1 cellular context compared by ENCODE assay signal in genomic region chr1:45574105-45574626, GRCh38.
TF ChIP-seq lines count a peak whose summit lies in the region.

No MANE protein-coding gene starts in this region.

TF ChIP-seq in K562, 482 proteins besides CTCF, POLR2A, EP300 and RAD21 (continued from another document):
- TF ChIP-seq, protein P1, sequence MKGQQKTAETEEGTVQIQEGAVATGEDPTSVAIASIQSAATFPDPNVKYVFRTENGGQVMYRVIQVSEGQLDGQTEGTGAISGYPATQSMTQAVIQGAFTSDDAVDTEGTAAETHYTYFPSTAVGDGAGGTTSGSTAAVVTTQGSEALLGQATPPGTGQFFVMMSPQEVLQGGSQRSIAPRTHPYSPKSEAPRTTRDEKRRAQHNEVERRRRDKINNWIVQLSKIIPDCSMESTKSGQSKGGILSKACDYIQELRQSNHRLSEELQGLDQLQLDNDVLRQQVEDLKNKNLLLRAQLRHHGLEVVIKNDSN (CRISPR knock-in tag; IDR thresholded peaks at IDR 0.05): 0 out of 2 replicates have a peak, but pooled peaks have one; percentile 8
- TF ChIP-seq SOX6 (IDR thresholded peaks at IDR 0.05) (peak; percentile 76), AFF4 (CRISPR knock-in tag; IDR thresholded peaks at IDR 0.05) (0 out of 2 replicates have a peak, but pooled peaks have one; percentile 55), KLF10 (CRISPR knock-in tag; IDR thresholded peaks at IDR 0.05) (no peak), BRD9 (IDR thresholded peaks at IDR 0.05; ENCODE audit: low read depth, partially characterized antibody) (peak; percentile 33), SIRT6 (IDR thresholded peaks at IDR 0.05; ENCODE audit: low read depth, low read length) (no peak), STAG1 (CRISPR knock-in tag; IDR thresholded peaks at IDR 0.05; ENCODE audit: borderline replicate concordance) (no peak), MIER1 (IDR thresholded peaks at IDR 0.05; ENCODE audit: low read depth) (no peak), ZNF232 (CRISPR knock-in tag; IDR thresholded peaks at IDR 0.05) (no peak), MCM7 (IDR thresholded peaks at IDR 0.05) (no peak), PHF20 (IDR thresholded peaks at IDR 0.05; ENCODE audit: partially characterized antibody) (no peak), RBM39 (optimal IDR thresholded peaks at IDR 0.05; ENCODE audit: low read depth, low read length) (no peak), SRF (CRISPR knock-in tag; IDR thresholded peaks at IDR 0.05) (no peak), ZBTB11 (CRISPR knock-in tag; IDR thresholded peaks at IDR 0.05) (0 out of 6 replicates have a peak, but pooled peaks of 1 of the 3 experiments have one; percentile 17), MAZ (CRISPR knock-in tag; conservative IDR thresholded peaks at IDR 0.05 in 1 of 2, IDR thresholded peaks at IDR 0.05 in 1 of 2) (0 out of 4 replicates have a peak, but pooled peaks have one; percentile 19 to 46), L3MBTL2 (IDR thresholded peaks at IDR 0.05) (peak; percentile 64), PCBP1 (IDR thresholded peaks at IDR 0.05; ENCODE audit: low read depth, low read length, poor library complexity, severe bottlenecking) (no peak), ELF2 (CRISPR knock-in tag; IDR thresholded peaks at IDR 0.05) (no peak), ATF1 (CRISPR knock-in tag; IDR thresholded peaks at IDR 0.05) (no peak), ATF1 (tag; IDR thresholded peaks at IDR 0.05) (peak; percentile 34), HMG20A (CRISPR knock-in tag; conservative IDR thresholded peaks at IDR 0.05) (no peak), POLR2AphosphoS5 (IDR thresholded peaks at IDR 0.05; ENCODE audit: control insufficient read depth, insufficient read depth, low read depth, low read length) (0 out of 2 replicates have a peak, but pooled peaks have one; percentile 39), CBFA2T2 (conservative IDR thresholded peaks at IDR 0.05) (peak; percentile 64; the same call in 1 of the 2 replicates), ILF3 (IDR thresholded peaks at IDR 0.05; ENCODE audit: borderline replicate concordance) (no peak), TRIM24 (IDR thresholded peaks at IDR 0.05) (peak in 1 of 2 experiments; percentile 69; a peak in 2 of 4 replicates), EHMT2 (IDR thresholded peaks at IDR 0.05) (peak; percentile 73), HDAC2 (IDR thresholded peaks at IDR 0.05) (peak; percentile 74; the same call in 1 of the 2 replicates), HBP1 (CRISPR knock-in tag; IDR thresholded peaks at IDR 0.05) (0 out of 2 replicates have a peak, but pooled peaks have one; percentile 6), STAT5A (IDR thresholded peaks at IDR 0.05; ENCODE audit: borderline replicate concordance, low read length) (0 out of 2 replicates have a peak, but pooled peaks have one; percentile 22), NBN (IDR thresholded peaks at IDR 0.05; ENCODE audit: low read depth) (peak; percentile 59; the same call in 1 of the 2 replicates), HEY1 (CRISPR knock-in tag; IDR thresholded peaks at IDR 0.05; ENCODE audit: borderline replicate concordance) (no peak), ZNF766 (CRISPR knock-in tag; conservative IDR thresholded peaks at IDR 0.05) (0 out of 2 replicates have a peak, but pooled peaks have one; percentile 13), ZNF133 (CRISPR knock-in tag; IDR thresholded peaks at IDR 0.05) (no peak), CEBPB (tag; IDR thresholded peaks at IDR 0.05) (0 out of 2 replicates have a peak, but pooled peaks have one; percentile 9), CXXC5 (CRISPR knock-in tag; IDR thresholded peaks at IDR 0.05) (peak; percentile 54), NEUROD1 (IDR thresholded peaks at IDR 0.05; ENCODE audit: borderline replicate concordance, low read depth, low read length, partially characterized antibody) (no peak), DPF2 (IDR thresholded peaks at IDR 0.05) (peak; percentile 86), ZNF143 (CRISPR knock-in tag; IDR thresholded peaks at IDR 0.05) (no peak), HDAC1 (IDR thresholded peaks at IDR 0.05) (peak in 1 of 2 experiments; percentile 65; a peak in 2 of 4 replicates)
- TF ChIP-seq, protein P2, sequence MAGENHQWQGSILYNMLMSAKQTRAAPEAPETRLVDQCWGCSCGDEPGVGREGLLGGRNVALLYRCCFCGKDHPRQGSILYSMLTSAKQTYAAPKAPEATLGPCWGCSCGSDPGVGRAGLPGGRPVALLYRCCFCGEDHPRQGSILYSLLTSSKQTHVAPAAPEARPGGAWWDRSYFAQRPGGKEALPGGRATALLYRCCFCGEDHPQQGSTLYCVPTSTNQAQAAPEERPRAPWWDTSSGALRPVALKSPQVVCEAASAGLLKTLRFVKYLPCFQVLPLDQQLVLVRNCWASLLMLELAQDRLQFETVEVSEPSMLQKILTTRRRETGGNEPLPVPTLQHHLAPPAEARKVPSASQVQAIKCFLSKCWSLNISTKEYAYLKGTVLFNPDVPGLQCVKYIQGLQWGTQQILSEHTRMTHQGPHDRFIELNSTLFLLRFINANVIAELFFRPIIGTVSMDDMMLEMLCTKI (IDR thresholded peaks at IDR 0.05; ENCODE audit: partially characterized antibody): no peak
- TF ChIP-seq, protein P3, sequence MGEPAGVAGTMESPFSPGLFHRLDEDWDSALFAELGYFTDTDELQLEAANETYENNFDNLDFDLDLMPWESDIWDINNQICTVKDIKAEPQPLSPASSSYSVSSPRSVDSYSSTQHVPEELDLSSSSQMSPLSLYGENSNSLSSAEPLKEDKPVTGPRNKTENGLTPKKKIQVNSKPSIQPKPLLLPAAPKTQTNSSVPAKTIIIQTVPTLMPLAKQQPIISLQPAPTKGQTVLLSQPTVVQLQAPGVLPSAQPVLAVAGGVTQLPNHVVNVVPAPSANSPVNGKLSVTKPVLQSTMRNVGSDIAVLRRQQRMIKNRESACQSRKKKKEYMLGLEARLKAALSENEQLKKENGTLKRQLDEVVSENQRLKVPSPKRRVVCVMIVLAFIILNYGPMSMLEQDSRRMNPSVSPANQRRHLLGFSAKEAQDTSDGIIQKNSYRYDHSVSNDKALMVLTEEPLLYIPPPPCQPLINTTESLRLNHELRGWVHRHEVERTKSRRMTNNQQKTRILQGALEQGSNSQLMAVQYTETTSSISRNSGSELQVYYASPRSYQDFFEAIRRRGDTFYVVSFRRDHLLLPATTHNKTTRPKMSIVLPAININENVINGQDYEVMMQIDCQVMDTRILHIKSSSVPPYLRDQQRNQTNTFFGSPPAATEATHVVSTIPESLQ (CRISPR knock-in tag; IDR thresholded peaks at IDR 0.05): no peak
- TF ChIP-seq, protein P4, sequence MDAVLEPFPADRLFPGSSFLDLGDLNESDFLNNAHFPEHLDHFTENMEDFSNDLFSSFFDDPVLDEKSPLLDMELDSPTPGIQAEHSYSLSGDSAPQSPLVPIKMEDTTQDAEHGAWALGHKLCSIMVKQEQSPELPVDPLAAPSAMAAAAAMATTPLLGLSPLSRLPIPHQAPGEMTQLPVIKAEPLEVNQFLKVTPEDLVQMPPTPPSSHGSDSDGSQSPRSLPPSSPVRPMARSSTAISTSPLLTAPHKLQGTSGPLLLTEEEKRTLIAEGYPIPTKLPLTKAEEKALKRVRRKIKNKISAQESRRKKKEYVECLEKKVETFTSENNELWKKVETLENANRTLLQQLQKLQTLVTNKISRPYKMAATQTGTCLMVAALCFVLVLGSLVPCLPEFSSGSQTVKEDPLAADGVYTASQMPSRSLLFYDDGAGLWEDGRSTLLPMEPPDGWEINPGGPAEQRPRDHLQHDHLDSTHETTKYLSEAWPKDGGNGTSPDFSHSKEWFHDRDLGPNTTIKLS (IDR thresholded peaks at IDR 0.05; ENCODE audit: borderline replicate concordance, low read depth): no peak
- TF ChIP-seq, protein P5, sequence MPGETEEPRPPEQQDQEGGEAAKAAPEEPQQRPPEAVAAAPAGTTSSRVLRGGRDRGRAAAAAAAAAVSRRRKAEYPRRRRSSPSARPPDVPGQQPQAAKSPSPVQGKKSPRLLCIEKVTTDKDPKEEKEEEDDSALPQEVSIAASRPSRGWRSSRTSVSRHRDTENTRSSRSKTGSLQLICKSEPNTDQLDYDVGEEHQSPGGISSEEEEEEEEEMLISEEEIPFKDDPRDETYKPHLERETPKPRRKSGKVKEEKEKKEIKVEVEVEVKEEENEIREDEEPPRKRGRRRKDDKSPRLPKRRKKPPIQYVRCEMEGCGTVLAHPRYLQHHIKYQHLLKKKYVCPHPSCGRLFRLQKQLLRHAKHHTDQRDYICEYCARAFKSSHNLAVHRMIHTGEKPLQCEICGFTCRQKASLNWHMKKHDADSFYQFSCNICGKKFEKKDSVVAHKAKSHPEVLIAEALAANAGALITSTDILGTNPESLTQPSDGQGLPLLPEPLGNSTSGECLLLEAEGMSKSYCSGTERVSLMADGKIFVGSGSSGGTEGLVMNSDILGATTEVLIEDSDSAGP (CRISPR knock-in tag; IDR thresholded peaks at IDR 0.05): no peak
- TF ChIP-seq, protein P6, sequence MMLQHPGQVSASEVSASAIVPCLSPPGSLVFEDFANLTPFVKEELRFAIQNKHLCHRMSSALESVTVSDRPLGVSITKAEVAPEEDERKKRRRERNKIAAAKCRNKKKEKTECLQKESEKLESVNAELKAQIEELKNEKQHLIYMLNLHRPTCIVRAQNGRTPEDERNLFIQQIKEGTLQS (IDR thresholded peaks at IDR 0.05): no peak
- TF ChIP-seq, protein P6 (CRISPR knock-in tag; conservative IDR thresholded peaks at IDR 0.05): 0 out of 2 replicates have a peak, but pooled peaks have one; percentile 42
